ENCODE assay signal across 1 cellular context in the genomic region with DNA sequence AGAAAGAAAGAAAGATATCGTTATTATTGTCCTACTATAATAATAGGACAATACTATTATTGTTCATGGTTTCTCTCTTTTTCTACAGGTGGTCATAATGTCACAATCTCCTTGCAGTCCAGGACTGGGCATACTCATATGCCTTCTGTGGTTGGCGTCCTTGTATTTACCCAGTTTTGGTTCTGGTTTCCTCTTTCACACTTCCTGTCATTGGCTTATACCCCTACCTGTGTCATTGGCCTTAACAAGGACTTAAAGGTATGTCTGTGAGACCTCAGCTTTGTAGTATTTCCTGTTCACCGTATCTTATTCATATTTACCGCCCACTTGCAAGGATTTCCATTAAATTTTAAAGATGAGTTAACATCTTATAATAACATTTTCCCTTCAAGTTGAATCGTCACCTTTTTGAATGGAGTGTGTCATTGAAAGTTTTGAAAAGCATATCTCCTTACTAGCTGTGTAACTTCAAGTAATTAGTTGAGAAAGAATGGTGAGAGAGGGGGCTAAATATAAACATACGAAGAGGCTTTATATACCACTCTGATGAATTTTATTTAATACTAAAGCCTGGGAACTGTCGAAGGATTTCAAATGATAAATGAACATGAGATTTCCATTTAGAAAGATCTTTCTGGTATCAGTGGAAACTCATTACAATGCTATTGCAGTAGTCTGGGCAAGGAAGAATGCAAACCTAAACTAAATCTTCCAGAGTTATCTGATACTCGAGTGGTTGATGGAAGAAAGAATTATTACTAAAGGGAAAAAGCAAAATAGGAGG.
TF ChIP-seq lines count a peak whose summit lies in the region.

No MANE protein-coding gene starts in this region.

TF ChIP-seq in GM12878, 131 proteins besides CTCF, POLR2A, EP300 and RAD21:
- peak; percentile 40; the same call in 1 of the 2 replicates for TF ChIP-seq RUNX3 (IDR thresholded peaks at IDR 0.05; ENCODE audit: low read length)
- TF ChIP-seq SPI1 (IDR thresholded peaks at IDR 0.05; ENCODE audit: borderline replicate concordance, insufficient read depth, low read depth, low read length), result peak; percentile 52; the same call in 1 of the 2 replicates
- no peak for TF ChIP-seq STAT1 (conservative IDR thresholded peaks at IDR 0.05)
- TF ChIP-seq, protein P1, sequence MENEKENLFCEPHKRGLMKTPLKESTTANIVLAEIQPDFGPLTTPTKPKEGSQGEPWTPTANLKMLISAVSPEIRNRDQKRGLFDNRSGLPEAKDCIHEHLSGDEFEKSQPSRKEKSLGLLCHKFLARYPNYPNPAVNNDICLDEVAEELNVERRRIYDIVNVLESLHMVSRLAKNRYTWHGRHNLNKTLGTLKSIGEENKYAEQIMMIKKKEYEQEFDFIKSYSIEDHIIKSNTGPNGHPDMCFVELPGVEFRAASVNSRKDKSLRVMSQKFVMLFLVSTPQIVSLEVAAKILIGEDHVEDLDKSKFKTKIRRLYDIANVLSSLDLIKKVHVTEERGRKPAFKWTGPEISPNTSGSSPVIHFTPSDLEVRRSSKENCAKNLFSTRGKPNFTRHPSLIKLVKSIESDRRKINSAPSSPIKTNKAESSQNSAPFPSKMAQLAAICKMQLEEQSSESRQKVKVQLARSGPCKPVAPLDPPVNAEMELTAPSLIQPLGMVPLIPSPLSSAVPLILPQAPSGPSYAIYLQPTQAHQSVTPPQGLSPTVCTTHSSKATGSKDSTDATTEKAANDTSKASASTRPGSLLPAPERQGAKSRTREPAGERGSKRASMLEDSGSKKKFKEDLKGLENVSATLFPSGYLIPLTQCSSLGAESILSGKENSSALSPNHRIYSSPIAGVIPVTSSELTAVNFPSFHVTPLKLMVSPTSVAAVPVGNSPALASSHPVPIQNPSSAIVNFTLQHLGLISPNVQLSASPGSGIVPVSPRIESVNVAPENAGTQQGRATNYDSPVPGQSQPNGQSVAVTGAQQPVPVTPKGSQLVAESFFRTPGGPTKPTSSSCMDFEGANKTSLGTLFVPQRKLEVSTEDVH (IDR thresholded peaks at IDR 0.05; ENCODE audit: low read depth, partially characterized antibody), result no peak
- no peak for TF ChIP-seq TAF1 (IDR thresholded peaks at IDR 0.05; ENCODE audit: borderline replicate concordance, low read depth, low read length)
- TF ChIP-seq IKZF2 (IDR thresholded peaks at IDR 0.05), result no peak
- TF ChIP-seq, protein P2, sequence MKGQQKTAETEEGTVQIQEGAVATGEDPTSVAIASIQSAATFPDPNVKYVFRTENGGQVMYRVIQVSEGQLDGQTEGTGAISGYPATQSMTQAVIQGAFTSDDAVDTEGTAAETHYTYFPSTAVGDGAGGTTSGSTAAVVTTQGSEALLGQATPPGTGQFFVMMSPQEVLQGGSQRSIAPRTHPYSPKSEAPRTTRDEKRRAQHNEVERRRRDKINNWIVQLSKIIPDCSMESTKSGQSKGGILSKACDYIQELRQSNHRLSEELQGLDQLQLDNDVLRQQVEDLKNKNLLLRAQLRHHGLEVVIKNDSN (IDR thresholded peaks at IDR 0.05; ENCODE audit: borderline replicate concordance, extremely low read length, insufficient read depth, low read depth, low read length), result no peak
- TF ChIP-seq YBX1 (IDR thresholded peaks at IDR 0.05), result no peak
- TF ChIP-seq CHD4 (IDR thresholded peaks at IDR 0.05), result no peak
- TF ChIP-seq ZSCAN29 (IDR thresholded peaks at IDR 0.05), result no peak
- TF ChIP-seq DPF2 (IDR thresholded peaks at IDR 0.05), result no peak
- TF ChIP-seq, protein P3, sequence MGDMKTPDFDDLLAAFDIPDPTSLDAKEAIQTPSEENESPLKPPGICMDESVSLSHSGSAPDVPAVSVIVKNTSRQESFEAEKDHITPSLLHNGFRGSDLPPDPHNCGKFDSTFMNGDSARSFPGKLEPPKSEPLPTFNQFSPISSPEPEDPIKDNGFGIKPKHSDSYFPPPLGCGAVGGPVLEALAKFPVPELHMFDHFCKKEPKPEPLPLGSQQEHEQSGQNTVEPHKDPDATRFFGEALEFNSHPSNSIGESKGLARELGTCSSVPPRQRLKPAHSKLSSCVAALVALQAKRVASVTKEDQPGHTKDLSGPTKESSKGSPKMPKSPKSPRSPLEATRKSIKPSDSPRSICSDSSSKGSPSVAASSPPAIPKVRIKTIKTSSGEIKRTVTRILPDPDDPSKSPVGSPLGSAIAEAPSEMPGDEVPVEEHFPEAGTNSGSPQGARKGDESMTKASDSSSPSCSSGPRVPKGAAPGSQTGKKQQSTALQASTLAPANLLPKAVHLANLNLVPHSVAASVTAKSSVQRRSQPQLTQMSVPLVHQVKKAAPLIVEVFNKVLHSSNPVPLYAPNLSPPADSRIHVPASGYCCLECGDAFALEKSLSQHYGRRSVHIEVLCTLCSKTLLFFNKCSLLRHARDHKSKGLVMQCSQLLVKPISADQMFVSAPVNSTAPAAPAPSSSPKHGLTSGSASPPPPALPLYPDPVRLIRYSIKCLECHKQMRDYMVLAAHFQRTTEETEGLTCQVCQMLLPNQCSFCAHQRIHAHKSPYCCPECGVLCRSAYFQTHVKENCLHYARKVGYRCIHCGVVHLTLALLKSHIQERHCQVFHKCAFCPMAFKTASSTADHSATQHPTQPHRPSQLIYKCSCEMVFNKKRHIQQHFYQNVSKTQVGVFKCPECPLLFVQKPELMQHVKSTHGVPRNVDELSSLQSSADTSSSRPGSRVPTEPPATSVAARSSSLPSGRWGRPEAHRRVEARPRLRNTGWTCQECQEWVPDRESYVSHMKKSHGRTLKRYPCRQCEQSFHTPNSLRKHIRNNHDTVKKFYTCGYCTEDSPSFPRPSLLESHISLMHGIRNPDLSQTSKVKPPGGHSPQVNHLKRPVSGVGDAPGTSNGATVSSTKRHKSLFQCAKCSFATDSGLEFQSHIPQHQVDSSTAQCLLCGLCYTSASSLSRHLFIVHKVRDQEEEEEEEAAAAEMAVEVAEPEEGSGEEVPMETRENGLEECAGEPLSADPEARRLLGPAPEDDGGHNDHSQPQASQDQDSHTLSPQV (IDR thresholded peaks at IDR 0.05), result no peak
- 0 out of 4 replicates have a peak, but pooled peaks of 1 of the 2 experiments have one; percentile 28 for TF ChIP-seq ETV6 (conservative IDR thresholded peaks at IDR 0.05 in 1 of 2, IDR thresholded peaks at IDR 0.05 in 1 of 2; ENCODE audit: borderline replicate concordance in 1 of 2, low read depth in 1 of 2)
- TF ChIP-seq, protein P4, sequence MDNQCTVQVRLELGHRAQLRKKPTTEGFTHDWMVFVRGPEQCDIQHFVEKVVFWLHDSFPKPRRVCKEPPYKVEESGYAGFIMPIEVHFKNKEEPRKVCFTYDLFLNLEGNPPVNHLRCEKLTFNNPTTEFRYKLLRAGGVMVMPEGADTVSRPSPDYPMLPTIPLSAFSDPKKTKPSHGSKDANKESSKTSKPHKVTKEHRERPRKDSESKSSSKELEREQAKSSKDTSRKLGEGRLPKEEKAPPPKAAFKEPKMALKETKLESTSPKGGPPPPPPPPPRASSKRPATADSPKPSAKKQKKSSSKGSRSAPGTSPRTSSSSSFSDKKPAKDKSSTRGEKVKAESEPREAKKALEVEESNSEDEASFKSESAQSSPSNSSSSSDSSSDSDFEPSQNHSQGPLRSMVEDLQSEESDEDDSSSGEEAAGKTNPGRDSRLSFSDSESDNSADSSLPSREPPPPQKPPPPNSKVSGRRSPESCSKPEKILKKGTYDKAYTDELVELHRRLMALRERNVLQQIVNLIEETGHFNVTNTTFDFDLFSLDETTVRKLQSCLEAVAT (IDR thresholded peaks at IDR 0.05), result 0 out of 2 replicates have a peak, but pooled peaks have one; percentile 34
